1 cellular context compared by ENCODE assay signal in the genomic region with DNA sequence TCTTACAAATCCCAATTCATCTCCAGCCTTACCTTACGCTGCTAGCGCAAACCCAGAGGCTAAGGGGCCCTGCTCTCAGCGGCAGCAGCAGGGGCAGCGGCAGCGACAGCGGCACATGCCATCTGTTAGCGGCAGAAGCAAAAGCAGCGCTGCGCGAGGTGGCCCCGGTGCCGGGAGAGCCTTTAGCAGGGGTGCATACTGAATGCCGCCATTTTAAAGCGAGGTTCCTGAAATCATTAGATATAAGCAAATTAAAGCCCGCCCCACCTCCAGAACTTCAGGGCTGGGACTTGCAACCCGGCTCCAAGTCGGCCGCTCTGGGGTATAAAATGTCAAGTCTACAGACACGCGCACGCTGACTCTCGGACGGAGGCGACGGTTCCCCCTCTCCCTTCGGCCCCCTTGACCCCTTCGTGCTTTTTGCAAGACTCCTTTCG.
TF ChIP-seq lines count a peak whose summit lies in the region.

A gene with protein sequence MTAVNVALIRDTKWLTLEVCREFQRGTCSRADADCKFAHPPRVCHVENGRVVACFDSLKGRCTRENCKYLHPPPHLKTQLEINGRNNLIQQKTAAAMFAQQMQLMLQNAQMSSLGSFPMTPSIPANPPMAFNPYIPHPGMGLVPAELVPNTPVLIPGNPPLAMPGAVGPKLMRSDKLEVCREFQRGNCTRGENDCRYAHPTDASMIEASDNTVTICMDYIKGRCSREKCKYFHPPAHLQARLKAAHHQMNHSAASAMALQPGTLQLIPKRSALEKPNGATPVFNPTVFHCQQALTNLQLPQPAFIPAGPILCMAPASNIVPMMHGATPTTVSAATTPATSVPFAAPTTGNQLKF (minus strand): TSS at position 220 of the 437 bp plus-strand sequence. CDS start 49,427 bp downstream, outside the sequence.

TF ChIP-seq in GM12878, 131 proteins besides CTCF, POLR2A, EP300 and RAD21 (continued from another document):
- TF ChIP-seq, protein P1, sequence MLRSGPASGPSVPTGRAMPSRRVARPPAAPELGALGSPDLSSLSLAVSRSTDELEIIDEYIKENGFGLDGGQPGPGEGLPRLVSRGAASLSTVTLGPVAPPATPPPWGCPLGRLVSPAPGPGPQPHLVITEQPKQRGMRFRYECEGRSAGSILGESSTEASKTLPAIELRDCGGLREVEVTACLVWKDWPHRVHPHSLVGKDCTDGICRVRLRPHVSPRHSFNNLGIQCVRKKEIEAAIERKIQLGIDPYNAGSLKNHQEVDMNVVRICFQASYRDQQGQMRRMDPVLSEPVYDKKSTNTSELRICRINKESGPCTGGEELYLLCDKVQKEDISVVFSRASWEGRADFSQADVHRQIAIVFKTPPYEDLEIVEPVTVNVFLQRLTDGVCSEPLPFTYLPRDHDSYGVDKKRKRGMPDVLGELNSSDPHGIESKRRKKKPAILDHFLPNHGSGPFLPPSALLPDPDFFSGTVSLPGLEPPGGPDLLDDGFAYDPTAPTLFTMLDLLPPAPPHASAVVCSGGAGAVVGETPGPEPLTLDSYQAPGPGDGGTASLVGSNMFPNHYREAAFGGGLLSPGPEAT (IDR thresholded peaks at IDR 0.05; ENCODE audit: low read depth) = 0 out of 2 replicates have a peak, but pooled peaks have one; percentile 31
- TF ChIP-seq YY1 (IDR thresholded peaks at IDR 0.05; ENCODE audit: low read depth, low read length) (peak; percentile 90), PAX5 (IDR thresholded peaks at IDR 0.05; ENCODE audit: borderline replicate concordance, low read depth, low read length) (no peak), CHD4 (IDR thresholded peaks at IDR 0.05) (no peak), BHLHE40 (IDR thresholded peaks at IDR 0.05; ENCODE audit: borderline replicate concordance in 1 of 2, low read depth in 2 of 2, low read length in 1 of 2) (peak in 1 of 2 experiments; percentile 47; a peak in 2 of 4 replicates)
